Comparison of ENCODE assay signal across 21 cellular contexts in the genomic region with DNA sequence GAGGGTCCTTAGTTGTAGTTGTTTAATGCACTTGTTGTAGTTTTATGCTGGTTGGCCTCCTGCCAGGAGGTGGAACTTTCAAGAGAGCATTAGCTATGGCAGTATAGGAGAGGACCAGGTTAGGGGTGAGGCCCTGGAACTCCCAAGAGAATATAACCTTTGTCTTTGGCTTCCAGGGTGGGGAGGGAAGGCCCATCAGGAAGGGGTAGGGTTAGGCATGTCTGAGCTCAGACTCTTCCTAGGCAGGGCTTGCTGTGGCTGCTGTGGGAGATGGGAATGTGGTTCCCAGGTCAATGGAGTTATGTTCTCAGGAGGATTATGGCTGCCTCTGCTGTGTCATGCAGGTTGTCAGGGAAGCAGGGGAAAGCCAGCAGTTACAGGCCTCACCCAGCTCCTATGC. TPM values are rescaled to one million over a fixed set of nuclear protein-coding genes. Genes with fewer than 3 reads are reported as not detected.
"Had no signal": no experiment of that assay in that cellular context is flagged by ENCODE, and none has a peak within 500 bp of the region (broad histone marks: within the 10 kb centered on the region; RNA-seq: fewer than 3 reads in every experiment).

No MANE protein-coding gene starts in this region.

- H3K4me1 ChIP-seq: right atrium auricular region had no signal

- H3K27me3 ChIP-seq: hepatocyte, right atrium auricular region, sigmoid colon had no signal

- H3K4me3 ChIP-seq: hepatocyte, right atrium auricular region, sigmoid colon, skin epidermis had no signal

- H2AFZ ChIP-seq: hepatocyte had no signal

- ATAC-seq: effector memory CD8-positive, alpha-beta T cell; left cardiac atrium; naive thymus-derived CD8-positive, alpha-beta T cell had no signal

- H3K79me2 ChIP-seq: hepatocyte had no signal

- DNase-seq: effector memory CD8-positive, alpha-beta T cell; foreskin melanocyte; head of caudate nucleus; kidney; left cardiac atrium; naive thymus-derived CD8-positive, alpha-beta T cell; sigmoid colon; stimulated activated CD4-positive, alpha-beta T cell treated with anti-CD3 and anti-CD28 coated beads, Interleukin-12 subunit alpha, Interleukin-12 subunit beta, amount 100 ng/mL, for 4 hours; stimulated activated naive CD4-positive, alpha-beta T cell treated with Interleukin-2 at 50 U/mL for 16 hours had no signal

- H3K27me3 Mint-ChIP-seq: dendritic cell treated with granulocyte-macrophage colony-stimulating factor and Interleukin-4, amounts not matched to agents 40 ng/mL and 50 ng/mL, for 4 days had no signal

- H3K36me3 Mint-ChIP-seq: type B pancreatic cell had no signal

- H3K9me3 Mint-ChIP-seq: effector memory CD8-positive, alpha-beta T cell; type B pancreatic cell had no signal

- H3K9me3 ChIP-seq: right atrium auricular region had no signal

- H3K27ac Mint-ChIP-seq: dendritic cell treated with granulocyte-macrophage colony-stimulating factor and Interleukin-4, amounts not matched to agents 40 ng/mL and 50 ng/mL, for 4 days; effector memory CD8-positive, alpha-beta T cell; naive thymus-derived CD8-positive, alpha-beta T cell; type B pancreatic cell had no signal

- H3K4me3 Mint-ChIP-seq: dendritic cell treated with granulocyte-macrophage colony-stimulating factor and Interleukin-4, amounts not matched to agents 40 ng/mL and 50 ng/mL, for 4 days; effector memory CD8-positive, alpha-beta T cell; naive thymus-derived CD8-positive, alpha-beta T cell; type B pancreatic cell had no signal

- H3K36me3 ChIP-seq: right atrium auricular region, sigmoid colon had no signal

- H3K4me2 ChIP-seq: hepatocyte had no signal

- H3K27ac ChIP-seq: hepatocyte, right atrium auricular region, sigmoid colon, skin epidermis had no signal

RNA-seq across cellular contexts. Expression of gene GABRR1, which starts 20.0 kb away (rescaled TPM):
- total RNA-seq: epithelial cell of proximal tubule; kidney; left cardiac atrium; liver; lung microvascular endothelial cell; mesenteric fat pad; naive thymus-derived CD8-positive, alpha-beta T cell; osteocyte; pulmonary artery endothelial cell; sigmoid colon had no signal
- polyA plus RNA-seq: liver; naive thymus-derived CD8-positive, alpha-beta T cell; neural cell had no signal
